18 cellular contexts compared by ENCODE assay signal in the genomic region with DNA sequence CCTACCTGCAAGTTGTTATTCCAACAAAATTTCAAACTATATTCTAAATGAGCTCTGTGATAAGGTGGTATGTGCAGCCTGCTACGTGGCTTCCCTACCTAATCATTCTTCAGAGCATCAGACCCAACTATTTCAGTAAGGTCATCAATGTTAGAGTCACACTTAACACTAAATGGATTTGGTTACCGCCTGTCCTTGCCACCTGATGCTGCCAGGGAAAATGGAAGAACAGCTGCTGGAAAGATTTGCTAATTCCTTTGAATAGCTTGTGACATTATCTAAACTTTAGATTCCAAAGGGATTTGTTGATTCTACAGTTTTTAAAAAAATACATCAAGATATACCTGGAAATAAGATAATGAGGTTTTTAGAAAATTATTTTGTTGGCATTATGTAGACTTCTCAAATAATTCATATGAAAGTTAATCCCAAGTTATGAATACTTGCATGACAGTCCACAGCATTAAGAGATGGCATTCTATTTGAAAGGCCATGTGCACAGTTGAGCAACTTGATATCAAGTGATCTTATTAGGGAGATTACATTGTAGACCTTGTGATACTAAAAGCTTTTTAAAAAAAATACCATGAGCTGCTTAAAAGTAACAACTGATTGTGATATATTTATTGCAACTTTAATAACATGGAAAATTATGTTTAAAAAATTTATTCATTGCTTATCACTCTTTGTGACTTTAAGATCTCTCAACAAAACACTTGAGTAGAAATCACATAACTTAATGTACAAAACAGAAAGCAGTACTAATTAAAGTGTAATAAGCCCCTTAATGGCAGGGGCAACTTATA.
DNase-seq lines count a peak whose midpoint lies in the region; ATAC-seq, FAIRE-seq and TF ChIP-seq lines count a peak whose summit lies in the region.
"Had no signal": no experiment of that assay in that cellular context is flagged by ENCODE, and none has a peak within 500 bp of the region (broad histone marks: within the 10 kb centered on the region; RNA-seq: fewer than 3 reads in every experiment).

No MANE protein-coding gene starts in this region.

- no peak overlapping the region for H3K18ac ChIP-seq in H1 (ENCODE audit: extremely low read depth, low read length)

- no peaks in the 10 kb centered on the region for H3K27me3 Mint-ChIP-seq in osteocyte (ENCODE audit: unreplicated experiment)

- no peak overlapping the region for H2BK5ac ChIP-seq in H1 (ENCODE audit: low read depth, low read length)

- no peak overlapping the region for H3K23ac ChIP-seq in H1 (ENCODE audit: insufficient read length)

- peaks cover 0 to 13% (median 2%) of the 10 kb centered on the region in 4 experiments; a peak in 3 of 7 replicates for H3K4me1 ChIP-seq in H1 (replicated peaks in 1 of 4; ENCODE audit: control insufficient read depth in 3 of 4, insufficient read depth in 4 of 4, low read length in 3 of 4)
- H3K4me1 ChIP-seq: HAP-1 had no signal

- 0 out of 2 replicates have a peak overlapping the region, but pooled peaks have one; percentile 85 for H2AK5ac ChIP-seq in H1 (ENCODE audit: low read depth, low read length)

- WGBS in H1 (ENCODE audit: extremely low coverage in 1 of 2, insufficient coverage in 1 of 2, insufficient read length in 1 of 2, insufficient replicate concordance in 2 of 2, low coverage in 1 of 2, low lambda C conversion rate in 2 of 2, missing lambda C conversion rate in 1 of 2), 2 experiments: 91% methylated on average over 2 of the region's 2 CpGs; no CpG with 5 or more reads in 1 of the 2 experiments

- H2AFZ ChIP-seq in H1 (ENCODE audit: low read length): no peak overlapping the region

- no peaks in the 10 kb centered on the region for H3K9me3 ChIP-seq in H1 (ENCODE audit: insufficient read depth in 2 of 2, low read depth in 1 of 2, low read length in 1 of 2)
- H3K9me3 ChIP-seq: HAP-1 had no signal

- CTCF ChIA-PET in H1 (lab: Charles Lee; ENCODE audit: partially characterized antibody): interaction anchor here (0.6 to 2.0 kb wide), 5 partner anchors 12 to 1455 kb away, joined by 3 to 6 read pairs (median 4); no protein-coding TSS in a partner anchor

- no peak overlapping the region for H4K5ac ChIP-seq in H1 (ENCODE audit: insufficient read length, low read depth, low read length)

- DNase-seq in NCI-H524 treated with DMSO at 0.1 percent for 48 hours (lab: John Stamatoyannopoulos, UW) (peak; percentile 77), H1 (ENCODE audit: low read depth in 1 of 2, low spot score in 2 of 2) (no peak), retinal pigment epithelial cell (ENCODE audit: low read depth) (peak; percentile 66), osteocyte (ENCODE audit: extremely low spot score, unreplicated experiment) (no peak)
- no peak for DNase-seq in effector CD4-positive, alpha-beta T cell
- DNase-seq: CD8-positive, alpha-beta T cell; IMR-90; Karpas-422; MM.1S; NCI-H1092 treated with DMSO at 0.1 percent for 48 hours; NCI-H1694 treated with DMSO at 0.1 percent for 48 hours; NCI-H446 treated with DMSO at 0.1 percent for 48 hours; NCI-H774 had no signal

- H2BK20ac ChIP-seq in H1 (ENCODE audit: low read length): no peak overlapping the region

- no peak overlapping the region for H3K27ac Mint-ChIP-seq in osteocyte (ENCODE audit: unreplicated experiment)
- H3K27ac Mint-ChIP-seq: CD8-positive, alpha-beta T cell; T-helper 1 cell treated with Interleukin-12 subunit alpha and Interleukin-12 subunit beta and Interleukin-4 antibody, amounts not matched to agents 30 μg/mL and 1 μg/mL, for 36 hours had no signal

- no peak overlapping the region for H3K4ac ChIP-seq in H1 (replicated peaks; ENCODE audit: insufficient read length, low read depth, low read length)

- no peaks in the 10 kb centered on the region for H3K27me3 ChIP-seq in H1 (replicated peaks in 1 of 4; ENCODE audit: control insufficient read depth in 3 of 4, extremely low read depth in 1 of 4, insufficient read depth in 3 of 4, low read length in 3 of 4)

- H3K9me3 Mint-ChIP-seq in osteocyte (ENCODE audit: unreplicated experiment): peaks cover 5% of the 10 kb centered on the region
- H3K9me3 Mint-ChIP-seq: T-helper 1 cell treated with Interleukin-12 subunit alpha and Interleukin-12 subunit beta and Interleukin-4 antibody, amounts not matched to agents 30 μg/mL and 1 μg/mL, for 36 hours had no signal

- no peak overlapping the region for H3K4me3 Mint-ChIP-seq in osteocyte (ENCODE audit: unreplicated experiment)
- H3K4me3 Mint-ChIP-seq: CD8-positive, alpha-beta T cell; T-helper 1 cell treated with Interleukin-12 subunit alpha and Interleukin-12 subunit beta and Interleukin-4 antibody, amounts not matched to agents 30 μg/mL and 1 μg/mL, for 36 hours had no signal

- no peak for TF ChIP-seq EP300 in H1 (IDR thresholded peaks at IDR 0.05; ENCODE audit: borderline replicate concordance in 1 of 2, low read depth in 2 of 2, low read length in 2 of 2)

- H4K20me1 ChIP-seq in H1 (replicated peaks in 1 of 2; ENCODE audit: control insufficient read depth in 1 of 2, insufficient read depth in 2 of 2, low read length in 2 of 2): no peaks in the 10 kb centered on the region

- no peak for ATAC-seq in GM19328 (IDR thresholded peaks at IDR 0.05; ENCODE audit: unreplicated experiment)
- ATAC-seq: CD8-positive, alpha-beta T cell; Panc1 had no signal

- H3K79me2 ChIP-seq in H1 (ENCODE audit: control insufficient read depth in 1 of 2, insufficient read depth in 2 of 2, low read length in 2 of 2): no peaks in the 10 kb centered on the region

- no peak for TF ChIP-seq RAD21 in H1 (IDR thresholded peaks at IDR 0.05 in 1 of 2, conservative IDR thresholded peaks at IDR 0.05 in 1 of 2; ENCODE audit: low read depth in 2 of 2, low read length in 2 of 2)

- H2BK120ac ChIP-seq in H1 (replicated peaks; ENCODE audit: low read depth, low read length): no peak overlapping the region

- no peaks in the 10 kb centered on the region for H3K36me3 ChIP-seq in H1 (ENCODE audit: control insufficient read depth in 2 of 4, insufficient read depth in 4 of 4, low read length in 3 of 4)
- H3K36me3 ChIP-seq: HAP-1 had no signal

- no peaks in the 10 kb centered on the region for H3K36me3 Mint-ChIP-seq in osteocyte (ENCODE audit: unreplicated experiment)
- H3K36me3 Mint-ChIP-seq: CD8-positive, alpha-beta T cell had no signal

- H3K14ac ChIP-seq in H1 (ENCODE audit: insufficient read length): no peak overlapping the region

- POLR2A ChIA-PET in H1 (lab: Charles Lee; ENCODE audit: partially characterized antibody): interaction anchor here (1.8 kb wide), 1 partner anchor 98 kb away, joined by 4 read pairs; the partner anchor contains the start of gene UGP2

- FAIRE-seq in G401.6 (lab: Jason Lieb, UNC) (peak; percentile 44), H1 (lab: Jason Lieb, UNC) (peak; percentile 55)

- no peak for TF ChIP-seq POLR2A in H1 (IDR thresholded peaks at IDR 0.05; ENCODE audit: control extremely low read depth in 1 of 2, low read depth in 2 of 2, low read length in 2 of 2)

- no peak overlapping the region for H4K8ac ChIP-seq in H1 (ENCODE audit: extremely low read depth, insufficient read depth, low read length)

- no peak for TF ChIP-seq CTCF in H1 (IDR thresholded peaks at IDR 0.05; ENCODE audit: control extremely low read depth in 1 of 3, insufficient read depth in 1 of 3, low read depth in 1 of 3, low read length in 3 of 3)
- TF ChIP-seq CTCF in retinal pigment epithelial cell (conservative IDR thresholded peaks at IDR 0.05; ENCODE audit: low read depth, low read length): no peak
- TF ChIP-seq CTCF in osteocyte (IDR thresholded peaks at IDR 0.05): no peak

- no peak overlapping the region for H4K91ac ChIP-seq in H1 (replicated peaks; ENCODE audit: insufficient read length, low read length)

- no peak overlapping the region for H3K56ac ChIP-seq in H1 (replicated peaks; ENCODE audit: insufficient read length, low read depth, low read length)

- H3K27ac ChIP-seq in H1 (ENCODE audit: low read depth, low read length): no peak overlapping the region

- no peak overlapping the region for H2BK12ac ChIP-seq in H1 (ENCODE audit: low read depth, low read length)

- no peak overlapping the region for H3K4me2 ChIP-seq in H1 (ENCODE audit: insufficient read depth in 1 of 2, low read depth in 2 of 2, low read length in 2 of 2)

- H3K4me1 Mint-ChIP-seq in osteocyte (ENCODE audit: unreplicated experiment): peaks cover 13% of the 10 kb centered on the region

- H3K4me3 ChIP-seq in H1 (ENCODE audit: extremely low read depth in 1 of 4, insufficient read depth in 2 of 4, low read depth in 3 of 4, low read length in 4 of 4) (no peak overlapping the region), retinal pigment epithelial cell (ENCODE audit: low read length) (no peak overlapping the region)
- H3K4me3 ChIP-seq: HAP-1 had no signal

- H3K79me1 ChIP-seq in H1 (ENCODE audit: low read depth, low read length): no peaks in the 10 kb centered on the region

- no peak overlapping the region for H3K9ac ChIP-seq in H1 (replicated peaks in 1 of 4; ENCODE audit: extremely low read depth in 1 of 4, low read depth in 3 of 4, low read length in 3 of 4)

- no peaks in the 10 kb centered on the region; the same call in 1 of the 2 replicates for H3K23me2 ChIP-seq in H1 (ENCODE audit: low read depth, low read length)

- no peak overlapping the region for H2BK15ac ChIP-seq in H1 (ENCODE audit: low read length)

TF ChIP-seq in H1, 55 proteins besides CTCF, POLR2A, EP300 and RAD21:
- no peak for TF ChIP-seq CHD1 (IDR thresholded peaks at IDR 0.05; ENCODE audit: low read depth, low read length)
- no peak for TF ChIP-seq SP2 (IDR thresholded peaks at IDR 0.05; ENCODE audit: low read length)
- TF ChIP-seq RBBP5 (IDR thresholded peaks at IDR 0.05; ENCODE audit: borderline replicate concordance, low read depth, low read length): no peak
- TF ChIP-seq GTF2F1 (IDR thresholded peaks at IDR 0.05; ENCODE audit: borderline replicate concordance, low read depth, low read length): no peak
- no peak for TF ChIP-seq SP1 (IDR thresholded peaks at IDR 0.05; ENCODE audit: low read depth, low read length)

Comparison
In these comparisons a context has a peak if more than half of its experiments do, and no peak if none do; other contexts are left out.
1. DNase-seq: peak in NCI-H524 treated with DMSO at 0.1 percent for 48 hours (single experiment) and retinal pigment epithelial cell (single experiment); none in H1 (0 of 2), osteocyte (single experiment) and effector CD4-positive, alpha-beta T cell (single experiment).